8 cellular contexts compared by ENCODE assay signal in the genomic region with DNA sequence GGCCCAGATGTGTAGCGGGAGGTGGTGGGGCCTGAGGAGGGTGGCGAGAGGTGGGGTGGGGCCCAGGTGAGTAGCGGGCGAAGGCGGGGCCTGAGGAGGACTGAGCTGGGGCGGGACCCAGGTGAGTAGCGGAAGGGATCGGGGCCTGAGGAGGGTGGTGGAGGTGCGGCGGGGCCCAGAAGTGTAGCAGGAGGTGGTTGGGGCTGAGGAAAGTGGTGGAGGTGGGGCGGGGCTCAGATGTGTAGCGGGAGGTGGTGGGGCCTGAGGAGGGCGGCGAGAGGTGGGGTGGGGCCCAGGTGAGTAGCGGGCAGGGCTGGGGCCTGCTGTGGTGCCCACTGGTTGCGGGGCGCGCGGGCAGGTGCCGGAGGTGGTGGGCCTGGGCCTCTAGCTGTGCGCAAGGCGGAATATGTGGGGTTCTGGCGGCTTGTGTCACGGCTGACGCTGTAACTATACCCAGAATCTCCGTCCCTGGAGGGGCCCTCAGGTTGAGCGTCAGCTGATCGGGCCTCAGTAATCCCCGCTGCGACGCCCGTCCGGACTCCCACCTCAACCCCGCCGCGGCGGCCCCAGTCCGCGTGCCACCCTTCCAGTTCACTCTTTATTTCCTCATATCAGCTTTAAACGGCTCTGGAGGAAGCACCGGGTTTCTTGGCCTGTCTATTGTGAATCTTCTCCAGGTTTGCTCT. TPM values are rescaled to one million over a fixed set of nuclear protein-coding genes. Genes with fewer than 3 reads are reported as not detected.
A peak's percentile ranks its signal among the peaks of the same experiment; 100 is the strongest.
DNase-seq lines count a peak whose midpoint lies in the region; ATAC-seq and TF ChIP-seq lines count a peak whose summit lies in the region.

No MANE protein-coding gene starts in this region.

- H3K4me1 Mint-ChIP-seq in activated T-helper 17 cell treated with anti-CD3 and anti-CD28 coated beads, Interleukin-2, amount 50 U/mL, for 72 hours: peaks cover 28% of the 10 kb centered on the region
- peaks cover 20% of the 10 kb centered on the region for H3K4me1 Mint-ChIP-seq in progenitor cell of endocrine pancreas (ENCODE audit: low read depth)

- peak overlapping the region; percentile 32 for H3K27ac ChIP-seq in cardiac muscle cell

- H3K36me3 ChIP-seq in cardiac muscle cell: peaks cover 12% of the 10 kb centered on the region

- H3K27ac Mint-ChIP-seq in activated T-helper 17 cell treated with anti-CD3 and anti-CD28 coated beads, Interleukin-2, amount 50 U/mL, for 72 hours: peak overlapping the region; percentile 83
- H3K27ac Mint-ChIP-seq in progenitor cell of endocrine pancreas: peak overlapping the region; percentile 92

- peak overlapping the region; percentile 72 for H3K4me3 ChIP-seq in cardiac muscle cell

- no peak for TF ChIP-seq CTCF in cardiac muscle cell (IDR thresholded peaks at IDR 0.05; ENCODE audit: low read depth, low read length)
- TF ChIP-seq CTCF in progenitor cell of endocrine pancreas (IDR thresholded peaks at IDR 0.05; ENCODE audit: unreplicated experiment): no peak

- DNase-seq in AML-193 (lab: John Stamatoyannopoulos, UW) (peak; percentile 42 to 46), cardiac muscle cell (ENCODE audit: low read depth in 1 of 2, low spot score in 1 of 2) (peak; percentile 24 to 27), progenitor cell of endocrine pancreas (ENCODE audit: low spot score, unreplicated experiment) (no peak), dedifferentiated amniotic fluid mesenchymal stem cell (ENCODE audit: extremely low spot score) (no peak)

- H3K9me3 Mint-ChIP-seq in activated T-helper 17 cell treated with anti-CD3 and anti-CD28 coated beads, Interleukin-2, amount 50 U/mL, for 72 hours: no peaks in the 10 kb centered on the region
- H3K9me3 Mint-ChIP-seq in progenitor cell of endocrine pancreas (ENCODE audit: low read depth): no peaks in the 10 kb centered on the region

- H3K4me1 ChIP-seq in cardiac muscle cell (ENCODE audit: low read depth): no peaks in the 10 kb centered on the region

- ATAC-seq in GM18868 (IDR thresholded peaks at IDR 0.05; ENCODE audit: unreplicated experiment) (peak; percentile 0), HG03571 (IDR thresholded peaks at IDR 0.05; ENCODE audit: unreplicated experiment) (peak; percentile 6), GM18505 (IDR thresholded peaks at IDR 0.05; ENCODE audit: unreplicated experiment) (no peak)
- peak; percentile 28 for ATAC-seq in activated T-helper 17 cell treated with anti-CD3 and anti-CD28 coated beads, Interleukin-2, amount 50 U/mL, for 72 hours (replicated peaks)

- no peaks in the 10 kb centered on the region for H3K27me3 ChIP-seq in cardiac muscle cell

- peak overlapping the region; percentile 86 for H3K4me3 Mint-ChIP-seq in activated T-helper 17 cell treated with anti-CD3 and anti-CD28 coated beads, Interleukin-2, amount 50 U/mL, for 72 hours
- peak overlapping the region; percentile 98 for H3K4me3 Mint-ChIP-seq in progenitor cell of endocrine pancreas (ENCODE audit: low read depth)

- peaks cover 47% of the 10 kb centered on the region for H3K36me3 Mint-ChIP-seq in activated T-helper 17 cell treated with anti-CD3 and anti-CD28 coated beads, Interleukin-2, amount 50 U/mL, for 72 hours (ENCODE audit: low read depth)
- peaks cover 21% of the 10 kb centered on the region for H3K36me3 Mint-ChIP-seq in progenitor cell of endocrine pancreas (ENCODE audit: insufficient read depth)

- TF ChIP-seq POLR2A in GM18505 (IDR thresholded peaks at IDR 0.05; ENCODE audit: borderline replicate concordance, extremely low read depth, insufficient read depth, insufficient read length): no peak

- no peaks in the 10 kb centered on the region for H3K9me3 ChIP-seq in cardiac muscle cell (ENCODE audit: low read depth)

- H3K27me3 Mint-ChIP-seq in activated T-helper 17 cell treated with anti-CD3 and anti-CD28 coated beads, Interleukin-2, amount 50 U/mL, for 72 hours: no peaks in the 10 kb centered on the region
- no peaks in the 10 kb centered on the region for H3K27me3 Mint-ChIP-seq in progenitor cell of endocrine pancreas

RNA-seq across cellular contexts. Expression of a gene that starts 0.9 kb away (rescaled TPM):
- 100 to 1,000 TPM; 121 to 146 TPM for total RNA-seq in activated T-helper 17 cell treated with anti-CD3 and anti-CD28 coated beads, Interleukin-2, amount 50 U/mL, for 72 hours
- 88.5 and 133 TPM in 2 replicates for total RNA-seq in cardiac muscle cell
- 238 and 292 TPM in 2 replicates for polyA plus RNA-seq in cardiac muscle cell
- total RNA-seq in progenitor cell of endocrine pancreas: 93.3 and 101 TPM in 2 replicates

RNA-seq across cellular contexts. Expression of a gene that starts 7.6 kb away (rescaled TPM):
- 1 to 10 TPM; 2.7 to 3.0 TPM for total RNA-seq in activated T-helper 17 cell treated with anti-CD3 and anti-CD28 coated beads, Interleukin-2, amount 50 U/mL, for 72 hours
- total RNA-seq in cardiac muscle cell (25.4 and 55.5 TPM in 2 replicates), progenitor cell of endocrine pancreas (64.4 and 67.8 TPM in 2 replicates)
- polyA plus RNA-seq in cardiac muscle cell: 31.6 and 70.2 TPM in 2 replicates

RNA-seq across cellular contexts. Expression of a gene that starts 27.5 kb away (rescaled TPM):
- total RNA-seq in activated T-helper 17 cell treated with anti-CD3 and anti-CD28 coated beads, Interleukin-2, amount 50 U/mL, for 72 hours: 1 to 10 TPM; 1.2 to 1.8 TPM
- 39.4 and 43.1 TPM in 2 replicates for total RNA-seq in cardiac muscle cell
- 46.3 and 63.6 TPM in 2 replicates for polyA plus RNA-seq in cardiac muscle cell
- 30.5 and 33.7 TPM in 2 replicates for total RNA-seq in progenitor cell of endocrine pancreas

RNA-seq across cellular contexts. Expression of a gene that starts 29.8 kb away (rescaled TPM):
- 10 to 100 TPM; 19.0 to 25.0 TPM for total RNA-seq in activated T-helper 17 cell treated with anti-CD3 and anti-CD28 coated beads, Interleukin-2, amount 50 U/mL, for 72 hours
- 7.7 and 8.1 TPM in 2 replicates for total RNA-seq in cardiac muscle cell
- 6.8 and 8.2 TPM in 2 replicates for polyA plus RNA-seq in cardiac muscle cell
- total RNA-seq in progenitor cell of endocrine pancreas: 22.4 and 23.7 TPM in 2 replicates

RNA-seq across cellular contexts. Expression of a gene that starts 46.1 kb away (rescaled TPM):
- under 1 TPM in 1 of 2 donors, not detected in 1; 0.82 TPM for total RNA-seq in activated T-helper 17 cell treated with anti-CD3 and anti-CD28 coated beads, Interleukin-2, amount 50 U/mL, for 72 hours
- total RNA-seq in cardiac muscle cell (3.2 TPM in 1 of 2 replicates, not detected in the other), progenitor cell of endocrine pancreas (0.55 and 1.1 TPM in 2 replicates)
- polyA plus RNA-seq in cardiac muscle cell: 0.36 and 1.9 TPM in 2 replicates

Comparison
In these comparisons a context has a peak if more than half of its experiments do, and no peak if none do; other contexts are left out.
1. DNase-seq: peak in AML-193 (2 of 2) and cardiac muscle cell (2 of 2); none in progenitor cell of endocrine pancreas (single experiment) and dedifferentiated amniotic fluid mesenchymal stem cell (single experiment).
2. RNA of a gene that starts 27.5 kb away (total RNA-seq): 39.4 to 43.1 TPM in cardiac muscle cell and 30.5 to 33.7 TPM in progenitor cell of endocrine pancreas; 1.2 to 1.8 TPM in activated T-helper 17 cell treated with anti-CD3 and anti-CD28 coated beads, Interleukin-2, amount 50 U/mL, for 72 hours; every median in the first group is over 10 times any median in the second.